In the genomic region with DNA sequence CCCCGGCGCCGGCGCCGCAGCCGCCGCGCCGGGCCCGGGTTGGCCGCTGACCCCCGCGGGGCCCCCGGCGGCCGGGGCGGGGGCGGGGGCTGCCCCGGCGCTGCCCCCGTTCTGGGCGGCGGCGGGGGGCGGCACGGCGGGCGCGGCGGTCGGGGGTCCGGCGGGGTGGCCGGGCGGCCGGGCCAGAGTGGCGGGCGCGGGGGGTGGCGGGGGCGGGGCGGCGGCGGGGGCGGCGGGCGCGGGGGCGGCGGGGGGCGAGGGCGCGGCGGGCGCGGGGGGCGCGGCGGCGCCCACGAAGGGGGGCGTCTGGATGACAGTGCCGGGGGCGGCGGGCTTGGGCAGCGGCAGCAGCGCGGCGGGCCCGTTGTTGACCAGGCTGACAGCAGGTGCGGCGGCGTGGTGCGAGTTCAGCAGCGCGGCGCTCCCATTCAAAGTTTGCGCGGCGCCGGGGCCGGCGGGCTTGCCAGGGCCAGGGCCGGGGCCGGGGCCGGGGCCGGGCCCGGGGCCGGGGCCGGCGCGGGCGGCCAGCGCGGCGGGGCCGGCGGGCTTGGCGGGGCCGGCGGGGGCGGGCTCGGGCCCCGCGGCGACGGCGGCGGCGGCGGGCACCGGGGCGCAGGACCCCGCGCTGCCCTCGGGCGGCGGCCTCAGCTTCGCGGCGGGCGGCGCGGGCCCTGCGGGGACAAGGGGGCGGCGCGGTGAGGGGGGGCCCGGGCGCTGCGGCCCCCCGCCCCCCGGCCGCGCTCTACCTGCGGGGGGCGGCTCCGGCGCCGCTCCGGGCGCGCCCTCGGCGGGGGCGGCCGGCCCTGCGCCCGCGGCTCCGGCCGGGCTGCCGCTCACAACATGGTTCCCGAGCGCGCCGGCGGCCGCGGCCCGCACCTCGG, we compare ENCODE assay signal across 8 cellular contexts. TPM values are rescaled to one million over a fixed set of nuclear protein-coding genes. Genes with fewer than 3 reads are reported as not detected.
DNase-seq lines count a peak whose midpoint lies in the region; ATAC-seq, FAIRE-seq and TF ChIP-seq lines count a peak whose summit lies in the region.

No MANE protein-coding gene starts in this region.

- H3K4me1 ChIP-seq in small intestine (ENCODE audit: control insufficient read depth in 2 of 2, insufficient read depth in 1 of 2, low read depth in 1 of 2, low read length in 1 of 2), result peaks cover 6 to 17% of the 10 kb centered on the region in 2 donors

- FAIRE-seq in small intestine (lab: Jason Lieb, UNC), result no peak

- H3K27ac ChIP-seq in C4-2B, result peak overlapping the region; percentile 81
- H3K27ac ChIP-seq in VCaP, result peak overlapping the region; percentile 97
- peak overlapping the region in 1 of 2 donors; percentile 74 for H3K27ac ChIP-seq in small intestine (ENCODE audit: low read depth in 1 of 2, low read length in 1 of 2)

- TF ChIP-seq CTCF in C4-2B (conservative IDR thresholded peaks at IDR 0.05), result no peak
- no peak for TF ChIP-seq CTCF in VCaP (conservative IDR thresholded peaks at IDR 0.05)

- peak; percentile 30 for ATAC-seq in GM19023 (IDR thresholded peaks at IDR 0.05; ENCODE audit: unreplicated experiment)
- ATAC-seq in HG03095 (IDR thresholded peaks at IDR 0.05; ENCODE audit: unreplicated experiment), result peak; percentile 17
- ATAC-seq in left cardiac atrium, result peak; percentile 5 to 7

- H3K9me3 ChIP-seq in small intestine (ENCODE audit: control insufficient read depth, low read depth), result no peaks in the 10 kb centered on the region

- WGBS in small intestine, 3 donors, result 0 to 1% (median 0%) methylated on average over 8 to 162 of the region's 162 CpGs

- no peaks in the 10 kb centered on the region for H3K27me3 ChIP-seq in small intestine (ENCODE audit: control insufficient read depth in 2 of 2, insufficient read depth in 2 of 2, low read length in 2 of 2)

- H3K36me3 ChIP-seq in small intestine (ENCODE audit: control insufficient read depth in 2 of 2, insufficient read depth in 2 of 2, low read length in 2 of 2), result no peaks in the 10 kb centered on the region

- peak overlapping the region; percentile 69 to 93 for H3K4me3 ChIP-seq in small intestine (ENCODE audit: low read depth in 1 of 2, low read length in 2 of 2)

- intact Hi-C loops in left cardiac atrium (cut with DNase I), result loop anchor here (5.0 to 10.0 kb wide), 3 partner anchors 38 to 72 kb away; partner anchors contain the start of gene LSM14B (in 1 of the 2)

- DNase-seq in left cardiac atrium (no peak), small intestine (no peak), NCI-H1092 (lab: John Stamatoyannopoulos, UW) (no peak)
- no peak for DNase-seq in NK-92 treated with Interleukin-12 subunit alpha and Interleukin-12 subunit beta, amount 100 ng/mL, for 24 hours (lab: John Stamatoyannopoulos, UW)

RNA-seq across cellular contexts. Expression of gene TAF4, which starts 0.7 kb away (rescaled TPM):
- total RNA-seq in left cardiac atrium, result 1 to 10 TPM; 8.8 to 9.3 TPM
- polyA plus RNA-seq in small intestine, result 1 to 10 TPM; 4.6 to 8.0 (median 7.8) TPM

RNA-seq across cellular contexts. Expression of gene LSM14B, which starts 57.2 kb away (rescaled TPM):
- 10 to 100 TPM; 36.8 to 38.1 TPM for total RNA-seq in left cardiac atrium
- 10 to 100 TPM; 11.9 to 23.3 (median 13.0) TPM for polyA plus RNA-seq in small intestine
